ENCODE assay signal across 16 cellular contexts in the genomic region with DNA sequence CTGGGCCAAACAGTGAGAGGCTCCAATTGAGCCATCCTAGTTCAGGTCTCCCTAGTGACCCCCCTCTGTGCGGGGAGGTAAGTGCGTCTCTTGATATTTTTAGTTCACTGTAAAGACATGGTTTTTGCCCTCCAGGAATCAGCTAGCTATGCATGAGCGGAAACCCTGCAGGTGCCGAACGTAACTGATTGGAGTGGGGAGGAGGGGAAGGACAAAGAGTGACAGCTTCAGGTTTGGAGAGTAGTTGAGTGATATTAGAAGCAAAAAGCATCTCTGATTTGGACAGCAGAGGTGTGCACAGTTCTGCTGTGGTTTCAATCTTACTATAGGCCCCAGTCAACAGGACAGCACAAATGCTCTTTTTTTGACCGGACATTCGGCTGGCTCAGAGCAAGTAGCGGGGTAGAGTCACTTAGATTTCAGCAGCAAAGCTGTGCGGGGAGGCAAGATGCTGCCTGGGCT. TPM values are rescaled to one million over a fixed set of nuclear protein-coding genes. Genes with fewer than 3 reads are reported as not detected.
DNase-seq lines count a peak whose midpoint lies in the region; ATAC-seq, FAIRE-seq and TF ChIP-seq lines count a peak whose summit lies in the region.
"Had no signal": no experiment of that assay in that cellular context is flagged by ENCODE, and none has a peak within 500 bp of the region (broad histone marks: within the 10 kb centered on the region; RNA-seq: fewer than 3 reads in every experiment).

No MANE protein-coding gene starts in this region.

- POLR2A ChIA-PET in HCT116 (lab: Charles Lee): no interaction called here

- peaks cover 19% of the 10 kb centered on the region for H3K36me3 Mint-ChIP-seq in memory B cell

- no TSS peak for BruUV-seq in HCT116 (replicated peaks; lab: Mats Ljungman, UMichigan)

- H3K36me3 ChIP-seq in HCT116 (ENCODE audit: control insufficient read depth in 1 of 2, insufficient read depth in 2 of 2, low read length in 2 of 2) (no peaks in the 10 kb centered on the region), tibial artery (peaks cover 25 to 84% (median 29%) of the 10 kb centered on the region in 3 donors)

- TF ChIP-seq CTCF in HCT116 (IDR thresholded peaks at IDR 0.05 in 2 of 3, conservative IDR thresholded peaks at IDR 0.05 in 1 of 3; ENCODE audit: borderline replicate concordance in 1 of 3, insufficient read depth in 1 of 3, low read depth in 2 of 3, low read length in 2 of 3) (no peak), tibial artery (IDR thresholded peaks at IDR 0.05) (no peak)

- no peak overlapping the region for H3K4me2 ChIP-seq in HCT116 (ENCODE audit: low read length)

- no peak for TF ChIP-seq RAD21 in HCT116 (IDR thresholded peaks at IDR 0.05; ENCODE audit: low read depth)

- H3K4me1 Mint-ChIP-seq in memory B cell: peaks cover 25% of the 10 kb centered on the region
- H3K4me1 Mint-ChIP-seq: activated naive CD8-positive, alpha-beta T cell treated with anti-CD3 and anti-CD28 coated beads for 36 hours had no signal

- no peaks in the 10 kb centered on the region for H3K9me3 Mint-ChIP-seq in memory B cell
- H3K9me3 Mint-ChIP-seq: activated naive CD8-positive, alpha-beta T cell treated with anti-CD3 and anti-CD28 coated beads for 36 hours; T-helper 2 cell treated with Interferon-gamma antibody and Interleukin-4, amounts not matched to agents 5 μg/mL and 100 μg/mL, for 36 hours had no signal

- H3K4me3 ChIP-seq in HCT116 (replicated peaks in 1 of 2; ENCODE audit: low read depth in 1 of 2, low read length in 2 of 2) (no peak overlapping the region), tibial artery (no peak overlapping the region)

- H3K27me3 ChIP-seq in HCT116 (ENCODE audit: insufficient read depth, low read length) (no peaks in the 10 kb centered on the region), tibial artery (no peaks in the 10 kb centered on the region)

- H3K4me3 Mint-ChIP-seq in memory B cell: no peak overlapping the region
- H3K4me3 Mint-ChIP-seq: activated naive CD8-positive, alpha-beta T cell treated with anti-CD3 and anti-CD28 coated beads for 36 hours; T-helper 2 cell treated with Interferon-gamma antibody and Interleukin-4, amounts not matched to agents 5 μg/mL and 100 μg/mL, for 36 hours had no signal

- no peaks in the 10 kb centered on the region for H4K20me1 ChIP-seq in HCT116 (ENCODE audit: insufficient read depth)

- ATAC-seq in HCT116: peak; percentile 44; the same call in 1 of the 2 replicates
- ATAC-seq in memory B cell (ENCODE audit: low read depth): peak; percentile 62

- RAD21 ChIA-PET in HCT116 (lab: Charles Lee; ENCODE audit: low non-redundant PET in 1 of 2, low total read pairs in 2 of 2, uncharacterized antibody in 2 of 2, unreplicated experiment in 2 of 2): no interaction called here

- H3K27me3 Mint-ChIP-seq in memory B cell: no peaks in the 10 kb centered on the region
- H3K27me3 Mint-ChIP-seq: activated naive CD8-positive, alpha-beta T cell treated with anti-CD3 and anti-CD28 coated beads for 36 hours; progenitor cell of endocrine pancreas had no signal

- H3K9me2 ChIP-seq in HCT116 (ENCODE audit: insufficient read depth): no peaks in the 10 kb centered on the region

- H3K27ac Mint-ChIP-seq in memory B cell: peak overlapping the region; percentile 65
- H3K27ac Mint-ChIP-seq: activated naive CD8-positive, alpha-beta T cell treated with anti-CD3 and anti-CD28 coated beads for 36 hours; progenitor cell of endocrine pancreas; T-helper 2 cell treated with Interferon-gamma antibody and Interleukin-4, amounts not matched to agents 5 μg/mL and 100 μg/mL, for 36 hours had no signal

- CTCF ChIA-PET in HCT116 (lab: Charles Lee): no interaction called here

- H3K79me2 ChIP-seq in HCT116 (ENCODE audit: insufficient read depth, low read length): no peaks in the 10 kb centered on the region

- no peaks in the 10 kb centered on the region for H3K9me3 ChIP-seq in HCT116 (ENCODE audit: control insufficient read depth in 1 of 2, insufficient read depth in 1 of 2, low read depth in 1 of 2, low read length in 2 of 2)
- no peaks in the 10 kb centered on the region for H3K9me3 ChIP-seq in tibial artery

- peak; percentile 85 for FAIRE-seq in GM12891 (lab: Jason Lieb, UNC)

- H3K4me1 ChIP-seq in HCT116 (ENCODE audit: control insufficient read depth in 1 of 2, insufficient read depth in 2 of 2, low read length in 2 of 2) (no peaks in the 10 kb centered on the region), tibial artery (no peaks in the 10 kb centered on the region)

- no peak overlapping the region for H3K27ac ChIP-seq in HCT116 (ENCODE audit: low read depth, low read length)
- no peak overlapping the region for H3K27ac ChIP-seq in tibial artery
- H3K27ac ChIP-seq: epithelial cell of prostate had no signal

- intact Hi-C loops in HCT116 (cut with micrococcal nuclease): no loop called here
- intact Hi-C loops in tibial artery (cut with DNase I; ENCODE audit: low total_unique reads): no loop called here

- no peak overlapping the region for H3K9ac ChIP-seq in HCT116 (ENCODE audit: low read length)

- no peak overlapping the region for H2AFZ ChIP-seq in HCT116 (ENCODE audit: low read depth, low read length, poor library complexity, severe bottlenecking)

- TF ChIP-seq POLR2A in GM12891 (IDR thresholded peaks at IDR 0.05; ENCODE audit: low read depth, low read length): no peak
- TF ChIP-seq POLR2A in HCT116 (IDR thresholded peaks at IDR 0.05; ENCODE audit: borderline replicate concordance, extremely low read depth, insufficient read depth, insufficient read length): no peak

- DNase-seq in GM12891 (ENCODE audit: insufficient read length, low spot score) (no peak), HCT116 (ENCODE audit: low read depth, low spot score) (no peak), NCI-H345 treated with DMSO at 0.1 percent for 48 hours (lab: John Stamatoyannopoulos, UW; ENCODE audit: unreplicated experiment) (peak; percentile 1), memory B cell (ENCODE audit: low spot score in 2 of 2) (no peak), iPS-NIHi7 (ENCODE audit: extremely low spot score) (no peak), tibial artery (no peak)
- DNase-seq in activated CD4-positive, CD25-positive, alpha-beta regulatory T cell treated with anti-CD3 and anti-CD28 coated beads, Interleukin-2, amount 50 U/mL, for 72 hours: no peak
- DNase-seq in stimulated activated CD4-positive, alpha-beta T cell treated with anti-CD3 and anti-CD28 coated beads, Interleukin-4, amount 100 ng/mL, for 4 hours: no peak
- DNase-seq: activated CD4-positive, alpha-beta T cell treated with anti-CD3 and anti-CD28 coated beads for 48 hours; activated naive CD8-positive, alpha-beta T cell treated with anti-CD3 and anti-CD28 coated beads for 36 hours; activated T-cell treated with anti-CD3 and anti-CD28 coated beads, Interleukin-2, amount 50 U/mL, for 1 hour; DMS153; NCI-H774 had no signal

TF ChIP-seq in GM12891, 5 proteins besides CTCF, POLR2A, EP300 and RAD21:
- no peak for TF ChIP-seq SPI1 (IDR thresholded peaks at IDR 0.05; ENCODE audit: low read depth, low read length)
- no peak for TF ChIP-seq TAF1 (IDR thresholded peaks at IDR 0.05; ENCODE audit: low read depth, low read length)
- no peak; the same call in 1 of the 2 replicates for TF ChIP-seq POU2F2 (IDR thresholded peaks at IDR 0.05; ENCODE audit: low read depth, low read length)
- no peak for TF ChIP-seq POLR2AphosphoS5 (IDR thresholded peaks at IDR 0.05; ENCODE audit: low read depth, low read length)
- no peak for TF ChIP-seq PAX5 (IDR thresholded peaks at IDR 0.05; ENCODE audit: insufficient read depth, low read length, severe bottlenecking)

TF ChIP-seq in HCT116, 20 proteins besides CTCF, POLR2A, EP300 and RAD21:
- TF ChIP-seq EGR1 (IDR thresholded peaks at IDR 0.05; ENCODE audit: low read depth) (no peak), SIN3A (IDR thresholded peaks at IDR 0.05; ENCODE audit: low read depth) (no peak), EZH2 (IDR thresholded peaks at IDR 0.05) (no peak), SRF (IDR thresholded peaks at IDR 0.05; ENCODE audit: low read depth) (no peak), POLR2AphosphoS5 (IDR thresholded peaks at IDR 0.05; ENCODE audit: low read depth, low read length) (no peak), ELF1 (IDR thresholded peaks at IDR 0.05; ENCODE audit: borderline replicate concordance, low read depth) (no peak), ZFX (IDR thresholded peaks at IDR 0.05) (no peak), TCF7L2 (IDR thresholded peaks at IDR 0.05; ENCODE audit: borderline replicate concordance, extremely low read depth, insufficient read depth, insufficient read length) (no peak), CBX3 (IDR thresholded peaks at IDR 0.05; ENCODE audit: low read depth) (no peak), ZNF274 (IDR thresholded peaks at IDR 0.05; ENCODE audit: low read depth, low read length) (no peak), YY1 (IDR thresholded peaks at IDR 0.05; ENCODE audit: extremely low read depth, insufficient replicate concordance, low read depth, low read length) (no peak), SP1 (IDR thresholded peaks at IDR 0.05; ENCODE audit: low read depth) (no peak)
- TF ChIP-seq, protein P1, sequence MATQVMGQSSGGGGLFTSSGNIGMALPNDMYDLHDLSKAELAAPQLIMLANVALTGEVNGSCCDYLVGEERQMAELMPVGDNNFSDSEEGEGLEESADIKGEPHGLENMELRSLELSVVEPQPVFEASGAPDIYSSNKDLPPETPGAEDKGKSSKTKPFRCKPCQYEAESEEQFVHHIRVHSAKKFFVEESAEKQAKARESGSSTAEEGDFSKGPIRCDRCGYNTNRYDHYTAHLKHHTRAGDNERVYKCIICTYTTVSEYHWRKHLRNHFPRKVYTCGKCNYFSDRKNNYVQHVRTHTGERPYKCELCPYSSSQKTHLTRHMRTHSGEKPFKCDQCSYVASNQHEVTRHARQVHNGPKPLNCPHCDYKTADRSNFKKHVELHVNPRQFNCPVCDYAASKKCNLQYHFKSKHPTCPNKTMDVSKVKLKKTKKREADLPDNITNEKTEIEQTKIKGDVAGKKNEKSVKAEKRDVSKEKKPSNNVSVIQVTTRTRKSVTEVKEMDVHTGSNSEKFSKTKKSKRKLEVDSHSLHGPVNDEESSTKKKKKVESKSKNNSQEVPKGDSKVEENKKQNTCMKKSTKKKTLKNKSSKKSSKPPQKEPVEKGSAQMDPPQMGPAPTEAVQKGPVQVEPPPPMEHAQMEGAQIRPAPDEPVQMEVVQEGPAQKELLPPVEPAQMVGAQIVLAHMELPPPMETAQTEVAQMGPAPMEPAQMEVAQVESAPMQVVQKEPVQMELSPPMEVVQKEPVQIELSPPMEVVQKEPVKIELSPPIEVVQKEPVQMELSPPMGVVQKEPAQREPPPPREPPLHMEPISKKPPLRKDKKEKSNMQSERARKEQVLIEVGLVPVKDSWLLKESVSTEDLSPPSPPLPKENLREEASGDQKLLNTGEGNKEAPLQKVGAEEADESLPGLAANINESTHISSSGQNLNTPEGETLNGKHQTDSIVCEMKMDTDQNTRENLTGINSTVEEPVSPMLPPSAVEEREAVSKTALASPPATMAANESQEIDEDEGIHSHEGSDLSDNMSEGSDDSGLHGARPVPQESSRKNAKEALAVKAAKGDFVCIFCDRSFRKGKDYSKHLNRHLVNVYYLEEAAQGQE (IDR thresholded peaks at IDR 0.05; ENCODE audit: low read depth): no peak
TF ChIP-seq in HCT116: peak in this region for 0.

RNA-seq across cellular contexts. Expression of a gene that starts 31.8 kb away (rescaled TPM):
- polyA plus RNA-seq in GM12891 (2012; ENCODE audit: low read depth, missing spikeins): 21.3 TPM
- 13.7 TPM for total RNA-seq in HCT116 (2021; ENCODE audit: unreplicated experiment)
- 11.3 and 14.3 TPM in 2 replicates for polyA plus RNA-seq in HCT116 (2012)
